8 cellular contexts compared by ENCODE assay signal in genomic region chr21:26844258-26845065, GRCh38. TPM values are rescaled to one million over a fixed set of nuclear protein-coding genes. Genes with fewer than 3 reads are reported as not detected.
DNase-seq lines count a peak whose midpoint lies in the region; ATAC-seq and TF ChIP-seq lines count a peak whose summit lies in the region.

No MANE protein-coding gene starts in this region.

- no peak for TF ChIP-seq RAD21 in Ishikawa (IDR thresholded peaks at IDR 0.05; ENCODE audit: low read depth)

- DNase-seq in adipocyte (ENCODE audit: low read depth) = peak; percentile 74
- DNase-seq in right atrium auricular region (ENCODE audit: low spot score) = no peak
- no peak for DNase-seq in NAMALWA (ENCODE audit: low spot score)
- DNase-seq in HT-29 (ENCODE audit: low spot score) = no peak

- ATAC-seq in HG03378 (IDR thresholded peaks at IDR 0.05; ENCODE audit: unreplicated experiment) = no peak

- H3K27me3 ChIP-seq in BLaER1 (no peaks in the 10 kb centered on the region), adipocyte (replicated peaks; ENCODE audit: control insufficient read depth, insufficient read depth, low read length) (no peaks in the 10 kb centered on the region), right atrium auricular region (no peaks in the 10 kb centered on the region), parathyroid adenoma (ENCODE audit: control insufficient read depth, insufficient read depth, low read length) (no peaks in the 10 kb centered on the region)

- H3K4me1 ChIP-seq in BLaER1 (peaks cover 29% of the 10 kb centered on the region), adipocyte (ENCODE audit: control insufficient read depth, insufficient read depth, low read length) (peaks cover 29% of the 10 kb centered on the region), right atrium auricular region (peaks cover 0 to 39% of the 10 kb centered on the region in 2 donors), parathyroid adenoma (no peaks in the 10 kb centered on the region)

- peak overlapping the region; percentile 73 for H3K4me3 ChIP-seq in BLaER1
- H3K4me3 ChIP-seq in adipocyte (ENCODE audit: low read length) = peak overlapping the region; percentile 95
- peak overlapping the region; percentile 72 to 82 for H3K4me3 ChIP-seq in right atrium auricular region
- peak overlapping the region; percentile 92 for H3K4me3 ChIP-seq in parathyroid adenoma (ENCODE audit: low read depth, low read length)

- no peak for TF ChIP-seq CTCF in right atrium auricular region (IDR thresholded peaks at IDR 0.05)
- TF ChIP-seq CTCF in parathyroid adenoma (IDR thresholded peaks at IDR 0.05) = no peak

- H3K9ac ChIP-seq in BLaER1 (peak overlapping the region; percentile 74), adipocyte (ENCODE audit: low read length) (peak overlapping the region; percentile 96), parathyroid adenoma (no peak overlapping the region)

- no peaks in the 10 kb centered on the region for H3K79me2 ChIP-seq in parathyroid adenoma

- 0 out of 2 replicates have a peak, but pooled peaks have one; percentile 2 for TF ChIP-seq EP300 in Ishikawa (IDR thresholded peaks at IDR 0.05; ENCODE audit: borderline replicate concordance)

- H4K20me1 ChIP-seq in BLaER1 = no peaks in the 10 kb centered on the region

- H3K36me3 ChIP-seq in BLaER1 (peaks cover 16% of the 10 kb centered on the region), adipocyte (ENCODE audit: control insufficient read depth, insufficient read depth, low read length, severe bottlenecking) (peaks cover 30% of the 10 kb centered on the region), right atrium auricular region (peaks cover 46% of the 10 kb centered on the region), parathyroid adenoma (ENCODE audit: control insufficient read depth, insufficient read depth, low read length) (no peaks in the 10 kb centered on the region)

- peaks cover 52% of the 10 kb centered on the region for H3K9me3 ChIP-seq in BLaER1
- H3K9me3 ChIP-seq in adipocyte (ENCODE audit: control insufficient read depth, low read length) = no peaks in the 10 kb centered on the region
- H3K9me3 ChIP-seq in right atrium auricular region = no peaks in the 10 kb centered on the region
- H3K9me3 ChIP-seq in parathyroid adenoma (ENCODE audit: control insufficient read depth, low read length) = no peaks in the 10 kb centered on the region

- peak overlapping the region; percentile 46 for H2AFZ ChIP-seq in parathyroid adenoma

- peak overlapping the region; percentile 83 for H3K4me2 ChIP-seq in BLaER1
- peak overlapping the region; percentile 98 for H3K4me2 ChIP-seq in parathyroid adenoma (ENCODE audit: low read length)

- H3K27ac ChIP-seq in BLaER1 (peak overlapping the region; percentile 78), right atrium auricular region (peak overlapping the region; percentile 92 to 99), parathyroid adenoma (peak overlapping the region; percentile 59)

TF ChIP-seq in Ishikawa, 13 proteins besides CTCF, POLR2A, EP300 and RAD21:
- TF ChIP-seq MAX (IDR thresholded peaks at IDR 0.05) (peak; percentile 93), NFIC (IDR thresholded peaks at IDR 0.05) (0 out of 2 replicates have a peak, but pooled peaks have one; percentile 39), REST (IDR thresholded peaks at IDR 0.05; ENCODE audit: low read depth) (no peak), TEAD4 (IDR thresholded peaks at IDR 0.05) (peak; percentile 32), YY1 (IDR thresholded peaks at IDR 0.05; ENCODE audit: low read depth) (no peak), USF1 (IDR thresholded peaks at IDR 0.05) (no peak), ZBTB7A (IDR thresholded peaks at IDR 0.05; ENCODE audit: low read depth) (no peak), EGR1 (IDR thresholded peaks at IDR 0.05) (0 out of 2 replicates have a peak, but pooled peaks have one; percentile 60), CEBPB (IDR thresholded peaks at IDR 0.05) (no peak; the same call in 1 of the 2 replicates), CREB1 (IDR thresholded peaks at IDR 0.05; ENCODE audit: low read depth) (no peak), TCF12 (IDR thresholded peaks at IDR 0.05; ENCODE audit: low read depth) (peak; percentile 60), FOXM1 (IDR thresholded peaks at IDR 0.05; ENCODE audit: borderline replicate concordance, low read depth) (no peak), TAF1 (IDR thresholded peaks at IDR 0.05; ENCODE audit: low read depth) (no peak; the same call in 1 of the 2 replicates)
TF ChIP-seq in Ishikawa: peak in this region for 5.

RNA-seq across cellular contexts. Expression of gene ADAMTS1, which starts 0.7 kb away (rescaled TPM):
- 10 to 100 TPM; 65.9 to 89.7 TPM for total RNA-seq in right atrium auricular region
- not detected in 2 replicates for total RNA-seq in HT-29 (2014; rRNA removed; shearing (Covaris generic))

Comparison
In these comparisons a context has a peak if more than half of its experiments do, and no peak if none do; other contexts are left out.
1. RNA of gene ADAMTS1, which starts 0.7 kb away (total RNA-seq): 65.9 to 89.7 TPM in right atrium auricular region; not detected in HT-29; every median in the first group is over 10 times any median in the second.
2. Peak in every context shown above with its lines, with median percentiles within 50 percentile points of each other: H3K27ac ChIP-seq and H3K4me3 ChIP-seq.